8 cellular contexts compared by ENCODE assay signal in genomic region chr20:49384437-49385434, GRCh38.
DNase-seq lines count a peak whose midpoint lies in the region; ATAC-seq and TF ChIP-seq lines count a peak whose summit lies in the region.

No MANE protein-coding gene starts in this region.

- TF ChIP-seq CTCF in heart left ventricle (IDR thresholded peaks at IDR 0.05) (peak; percentile 49 to 80 (median 74)), retinal pigment epithelial cell (conservative IDR thresholded peaks at IDR 0.05; ENCODE audit: low read depth, low read length) (peak; percentile 94)

- no peak overlapping the region for H3K27ac Mint-ChIP-seq in activated naive CD8-positive, alpha-beta T cell treated with anti-CD3 and anti-CD28 coated beads for 36 hours

- H3K4me3 ChIP-seq in heart left ventricle (no peak overlapping the region), retinal pigment epithelial cell (ENCODE audit: low read length) (no peak overlapping the region)

- no peaks in the 10 kb centered on the region for H3K36me3 ChIP-seq in heart left ventricle

- no peaks in the 10 kb centered on the region for H3K4me1 Mint-ChIP-seq in activated naive CD8-positive, alpha-beta T cell treated with anti-CD3 and anti-CD28 coated beads for 36 hours

- peaks cover 0 to 33% (median 17%) of the 10 kb centered on the region in 12 donors for H3K4me1 ChIP-seq in heart left ventricle

- no peaks in the 10 kb centered on the region for H3K9me3 Mint-ChIP-seq in activated naive CD8-positive, alpha-beta T cell treated with anti-CD3 and anti-CD28 coated beads for 36 hours

- peak overlapping the region in 1 of 12 donors; percentile 20 for H3K27ac ChIP-seq in heart left ventricle

- DNase-seq in DMS153 treated with DMSO at 0.1 percent for 48 hours (lab: John Stamatoyannopoulos, UW; ENCODE audit: unreplicated experiment) (peak; percentile 37), LoVo (ENCODE audit: low spot score) (peak; percentile 14), heart left ventricle (peak; percentile 60 to 88 (median 71)), retinal pigment epithelial cell (ENCODE audit: low read depth) (no peak)
- peak; percentile 63 for DNase-seq in activated naive CD8-positive, alpha-beta T cell treated with anti-CD3 and anti-CD28 coated beads for 36 hours

- peaks cover 45% of the 10 kb centered on the region for H3K27me3 Mint-ChIP-seq in activated naive CD8-positive, alpha-beta T cell treated with anti-CD3 and anti-CD28 coated beads for 36 hours

- H3K4me3 Mint-ChIP-seq in activated naive CD8-positive, alpha-beta T cell treated with anti-CD3 and anti-CD28 coated beads for 36 hours, result no peak overlapping the region

- 45 to 51% (median 49%) methylated on average over 16 of the region's 16 CpGs for WGBS in heart left ventricle, 4 donors

- H3K27me3 ChIP-seq in heart left ventricle, result no peaks in the 10 kb centered on the region

- intact Hi-C loops in heart left ventricle (cut with DNase I), result loop anchor here (1.0 to 10.0 kb wide), 7 partner anchors 43 to 100 kb away; partner anchors contain the start of gene KCNB1 (in 7 of the 10)

- H3K9me3 ChIP-seq in heart left ventricle, result no peaks in the 10 kb centered on the region

- no peaks in the 10 kb centered on the region for H3K36me3 Mint-ChIP-seq in activated naive CD8-positive, alpha-beta T cell treated with anti-CD3 and anti-CD28 coated beads for 36 hours

- no peak for TF ChIP-seq POLR2A in heart left ventricle (IDR thresholded peaks at IDR 0.05)

- ATAC-seq in SK-N-SH treated with all-trans-retinoic acid at 6 μM for 48 hours, result peak; percentile 75
- peak in 2 of 4 donors; percentile 42 to 46 for ATAC-seq in heart left ventricle
- no peak for ATAC-seq in GM18870 (IDR thresholded peaks at IDR 0.05; ENCODE audit: unreplicated experiment)
- ATAC-seq in GM19324 (IDR thresholded peaks at IDR 0.05; ENCODE audit: low FRiP score, unreplicated experiment), result no peak

TF ChIP-seq in SK-N-SH treated with all-trans-retinoic acid at 6 μM for 48 hours, 23 proteins besides CTCF, POLR2A, EP300 and RAD21:
- TF ChIP-seq ESRRG (CRISPR knock-in tag; IDR thresholded peaks at IDR 0.05), result no peak
- TF ChIP-seq, protein P1, sequence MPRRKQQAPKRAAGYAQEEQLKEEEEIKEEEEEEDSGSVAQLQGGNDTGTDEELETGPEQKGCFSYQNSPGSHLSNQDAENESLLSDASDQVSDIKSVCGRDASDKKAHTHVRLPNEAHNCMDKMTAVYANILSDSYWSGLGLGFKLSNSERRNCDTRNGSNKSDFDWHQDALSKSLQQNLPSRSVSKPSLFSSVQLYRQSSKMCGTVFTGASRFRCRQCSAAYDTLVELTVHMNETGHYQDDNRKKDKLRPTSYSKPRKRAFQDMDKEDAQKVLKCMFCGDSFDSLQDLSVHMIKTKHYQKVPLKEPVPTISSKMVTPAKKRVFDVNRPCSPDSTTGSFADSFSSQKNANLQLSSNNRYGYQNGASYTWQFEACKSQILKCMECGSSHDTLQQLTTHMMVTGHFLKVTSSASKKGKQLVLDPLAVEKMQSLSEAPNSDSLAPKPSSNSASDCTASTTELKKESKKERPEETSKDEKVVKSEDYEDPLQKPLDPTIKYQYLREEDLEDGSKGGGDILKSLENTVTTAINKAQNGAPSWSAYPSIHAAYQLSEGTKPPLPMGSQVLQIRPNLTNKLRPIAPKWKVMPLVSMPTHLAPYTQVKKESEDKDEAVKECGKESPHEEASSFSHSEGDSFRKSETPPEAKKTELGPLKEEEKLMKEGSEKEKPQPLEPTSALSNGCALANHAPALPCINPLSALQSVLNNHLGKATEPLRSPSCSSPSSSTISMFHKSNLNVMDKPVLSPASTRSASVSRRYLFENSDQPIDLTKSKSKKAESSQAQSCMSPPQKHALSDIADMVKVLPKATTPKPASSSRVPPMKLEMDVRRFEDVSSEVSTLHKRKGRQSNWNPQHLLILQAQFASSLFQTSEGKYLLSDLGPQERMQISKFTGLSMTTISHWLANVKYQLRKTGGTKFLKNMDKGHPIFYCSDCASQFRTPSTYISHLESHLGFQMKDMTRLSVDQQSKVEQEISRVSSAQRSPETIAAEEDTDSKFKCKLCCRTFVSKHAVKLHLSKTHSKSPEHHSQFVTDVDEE (CRISPR knock-in tag; IDR thresholded peaks at IDR 0.05), result no peak
- TF ChIP-seq ARNTL (CRISPR knock-in tag; IDR thresholded peaks at IDR 0.05; ENCODE audit: borderline replicate concordance, low read depth), result no peak
- no peak for TF ChIP-seq ZFP3 (CRISPR knock-in tag; IDR thresholded peaks at IDR 0.05)
- TF ChIP-seq SNAI2 (CRISPR knock-in tag; IDR thresholded peaks at IDR 0.05), result no peak
- no peak for TF ChIP-seq GLIS3 (CRISPR knock-in tag; IDR thresholded peaks at IDR 0.05)
- TF ChIP-seq ISL1 (CRISPR knock-in tag; IDR thresholded peaks at IDR 0.05), result no peak
- TF ChIP-seq ZNF8 (CRISPR knock-in tag; IDR thresholded peaks at IDR 0.05), result no peak
- TF ChIP-seq POU6F1 (CRISPR knock-in tag; IDR thresholded peaks at IDR 0.05; ENCODE audit: borderline replicate concordance, low read depth), result no peak
- TF ChIP-seq CSDC2 (CRISPR knock-in tag; IDR thresholded peaks at IDR 0.05), result no peak
- no peak for TF ChIP-seq TOX (CRISPR knock-in tag; IDR thresholded peaks at IDR 0.05; ENCODE audit: borderline replicate concordance)
- no peak for TF ChIP-seq OSR1 (CRISPR knock-in tag; IDR thresholded peaks at IDR 0.05)
- TF ChIP-seq TCF4 (CRISPR knock-in tag; IDR thresholded peaks at IDR 0.05; ENCODE audit: borderline replicate concordance), result no peak
- TF ChIP-seq, protein P2, sequence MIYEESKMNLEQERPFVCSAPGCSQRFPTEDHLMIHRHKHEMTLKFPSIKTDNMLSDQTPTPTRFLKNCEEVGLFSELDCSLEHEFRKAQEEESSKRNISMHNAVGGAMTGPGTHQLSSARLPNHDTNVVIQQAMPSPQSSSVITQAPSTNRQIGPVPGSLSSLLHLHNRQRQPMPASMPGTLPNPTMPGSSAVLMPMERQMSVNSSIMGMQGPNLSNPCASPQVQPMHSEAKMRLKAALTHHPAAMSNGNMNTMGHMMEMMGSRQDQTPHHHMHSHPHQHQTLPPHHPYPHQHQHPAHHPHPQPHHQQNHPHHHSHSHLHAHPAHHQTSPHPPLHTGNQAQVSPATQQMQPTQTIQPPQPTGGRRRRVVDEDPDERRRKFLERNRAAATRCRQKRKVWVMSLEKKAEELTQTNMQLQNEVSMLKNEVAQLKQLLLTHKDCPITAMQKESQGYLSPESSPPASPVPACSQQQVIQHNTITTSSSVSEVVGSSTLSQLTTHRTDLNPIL (CRISPR knock-in tag; IDR thresholded peaks at IDR 0.05; ENCODE audit: low read depth), result no peak
- no peak for TF ChIP-seq ZNF565 (CRISPR knock-in tag; conservative IDR thresholded peaks at IDR 0.05; ENCODE audit: low read depth)
- TF ChIP-seq ZFP30 (CRISPR knock-in tag; IDR thresholded peaks at IDR 0.05), result no peak
